ENCODE assay signal across 9 cellular contexts in the genomic region with DNA sequence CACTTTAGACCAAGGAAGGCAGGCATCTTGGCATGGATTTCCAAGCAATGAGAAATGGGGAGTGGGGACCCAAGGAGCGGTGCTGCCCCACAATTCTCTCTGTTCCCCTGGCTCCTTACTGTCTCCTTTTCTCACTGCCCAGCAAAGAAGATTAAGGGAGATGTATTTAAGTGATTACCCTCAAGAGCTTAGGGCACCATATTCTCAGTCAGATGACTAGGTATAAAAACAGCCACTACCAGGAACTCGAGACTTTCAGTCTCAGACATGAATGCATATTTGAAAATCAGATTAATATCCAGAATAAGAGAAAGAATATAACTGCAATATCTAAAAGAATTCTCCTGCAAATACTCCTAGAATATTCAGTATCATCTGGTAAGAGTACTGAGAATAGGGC. TPM values are rescaled to one million over a fixed set of nuclear protein-coding genes. Genes with fewer than 3 reads are reported as not detected.
DNase-seq lines count a peak whose midpoint lies in the region; ATAC-seq, FAIRE-seq and TF ChIP-seq lines count a peak whose summit lies in the region.
"Had no signal": no experiment of that assay in that cellular context is flagged by ENCODE, and none has a peak within 500 bp of the region (broad histone marks: within the 10 kb centered on the region; RNA-seq: fewer than 3 reads in every experiment).

A gene (minus strand): TSS at position 101 of the 400 bp plus-strand sequence. CDS start 75 bp downstream, at position 26.

- H3K27me3 Mint-ChIP-seq in CD8-positive, alpha-beta T cell (ENCODE audit: low read depth), result no peaks in the 10 kb centered on the region
- H3K27me3 Mint-ChIP-seq in activated CD4-positive, alpha-beta memory T cell treated with anti-CD3 and anti-CD28 coated beads, Interleukin-2, amount 10 ng/mL, durations not matched to agents 7 days and 5 days, result peaks cover 18% of the 10 kb centered on the region

- POLR2A ChIA-PET in CD8-positive, alpha-beta T cell (lab: Charles Lee), result no interaction called here
- POLR2A ChIA-PET in activated CD4-positive, alpha-beta memory T cell treated with anti-CD3 and anti-CD28 coated beads, Interleukin-2, amount 10 ng/mL, durations not matched to agents 7 days and 5 days (lab: Charles Lee), result no interaction called here

- ATAC-seq in CD8-positive, alpha-beta T cell, result no peak
- ATAC-seq in pancreas (no peak), HG03460 (IDR thresholded peaks at IDR 0.05; ENCODE audit: unreplicated experiment) (no peak)

- no peak for TF ChIP-seq CTCF in CD8-positive, alpha-beta T cell (IDR thresholded peaks at IDR 0.05)
- TF ChIP-seq CTCF in pancreas (IDR thresholded peaks at IDR 0.05), result no peak

- H4K8ac ChIP-seq in mesendoderm (ENCODE audit: low read depth, low read length), result no peak within 1 kb of the TSS

- CTCF ChIA-PET in CD8-positive, alpha-beta T cell (lab: Charles Lee), result no interaction called here
- CTCF ChIA-PET in activated CD4-positive, alpha-beta memory T cell treated with anti-CD3 and anti-CD28 coated beads, Interleukin-2, amount 10 ng/mL, durations not matched to agents 7 days and 5 days (lab: Charles Lee), result no interaction called here

- WGBS in pancreas, 2 donors, result 90 to 91% methylated on average over 2 of the region's 2 CpGs
- WGBS in mesendoderm (ENCODE audit: extremely low coverage, insufficient coverage, low lambda C conversion rate), result no CpG with 5 or more reads among the region's 2 CpGs

- H3K79me2 ChIP-seq in mesendoderm (ENCODE audit: control insufficient read depth, insufficient read depth, low read length), result no peaks in the 10 kb centered on the region

- no peak within 1 kb of the TSS for H3K4me3 Mint-ChIP-seq in CD8-positive, alpha-beta T cell
- no peak within 1 kb of the TSS for H3K4me3 Mint-ChIP-seq in activated CD4-positive, alpha-beta memory T cell treated with anti-CD3 and anti-CD28 coated beads, Interleukin-2, amount 10 ng/mL, durations not matched to agents 7 days and 5 days

- H3K4me3 ChIP-seq in CD8-positive, alpha-beta T cell (ENCODE audit: low read depth, low read length), result no peak within 1 kb of the TSS
- no peak within 1 kb of the TSS for H3K4me3 ChIP-seq in pancreas
- no peak within 1 kb of the TSS for H3K4me3 ChIP-seq in mesendoderm (ENCODE audit: low read length)
- H3K4me3 ChIP-seq: skin epidermis had no signal

- H3K4me1 ChIP-seq in CD8-positive, alpha-beta T cell (ENCODE audit: insufficient read depth, low read length), result no peaks in the 10 kb centered on the region
- H3K4me1 ChIP-seq in pancreas (peaks cover 0 to 2% (median 1%) of the 10 kb centered on the region in 3 donors), mesendoderm (ENCODE audit: control insufficient read depth, low read depth, low read length) (peaks cover 11% of the 10 kb centered on the region)

- no peaks in the 10 kb centered on the region for H3K9me3 Mint-ChIP-seq in CD8-positive, alpha-beta T cell
- no peaks in the 10 kb centered on the region for H3K9me3 Mint-ChIP-seq in activated CD4-positive, alpha-beta memory T cell treated with anti-CD3 and anti-CD28 coated beads, Interleukin-2, amount 10 ng/mL, durations not matched to agents 7 days and 5 days

- H3K23ac ChIP-seq in mesendoderm (ENCODE audit: low read length), result no peak within 1 kb of the TSS

- no peaks in the 10 kb centered on the region for H3K79me1 ChIP-seq in mesendoderm (ENCODE audit: low read length)

- no peak for FAIRE-seq in pancreas (lab: Jason Lieb, UNC)

- H3K56ac ChIP-seq in mesendoderm (ENCODE audit: low read length), result no peak within 1 kb of the TSS

- H3K27ac Mint-ChIP-seq in CD8-positive, alpha-beta T cell, result no peak within 1 kb of the TSS
- H3K27ac Mint-ChIP-seq in activated CD4-positive, alpha-beta memory T cell treated with anti-CD3 and anti-CD28 coated beads, Interleukin-2, amount 10 ng/mL, durations not matched to agents 7 days and 5 days, result no peak within 1 kb of the TSS

- H3K4me2 ChIP-seq in mesendoderm (ENCODE audit: low read length), result no peak within 1 kb of the TSS

- no peak within 1 kb of the TSS for H2BK15ac ChIP-seq in mesendoderm (replicated peaks; ENCODE audit: low read depth)

- no peak for DNase-seq in CD8-positive, alpha-beta T cell
- DNase-seq in activated CD4-positive, alpha-beta memory T cell treated with anti-CD3 and anti-CD28 coated beads, Interleukin-2, amount 10 ng/mL, durations not matched to agents 7 days and 5 days, result no peak
- DNase-seq in cardiac septum (ENCODE audit: low spot score) (no peak), pancreas (no peak), mesendoderm (no peak)
- no peak for DNase-seq in stimulated activated naive CD4-positive, alpha-beta T cell treated with Interleukin-2 at 50 U/mL for 16 hours (lab: John Stamatoyannopoulos, UW)
- no peak for DNase-seq in activated T-cell treated with anti-CD3 and anti-CD28 coated beads, Interleukin-2, amount 50 U/mL, for 1 hour

- H3K27ac ChIP-seq in CD8-positive, alpha-beta T cell (ENCODE audit: low read depth, low read length), result no peak within 1 kb of the TSS
- H3K27ac ChIP-seq in pancreas, result no peak within 1 kb of the TSS
- H3K27ac ChIP-seq in mesendoderm (ENCODE audit: low read depth, low read length), result no peak within 1 kb of the TSS
- H3K27ac ChIP-seq: skin epidermis had no signal

- no peak within 1 kb of the TSS for H3K9ac ChIP-seq in mesendoderm (ENCODE audit: low read length)

- H3K4me1 Mint-ChIP-seq in CD8-positive, alpha-beta T cell (ENCODE audit: low read depth), result no peaks in the 10 kb centered on the region
- H3K4me1 Mint-ChIP-seq in activated CD4-positive, alpha-beta memory T cell treated with anti-CD3 and anti-CD28 coated beads, Interleukin-2, amount 10 ng/mL, durations not matched to agents 7 days and 5 days, result peaks cover 15% of the 10 kb centered on the region

- no peaks in the 10 kb centered on the region for H3K36me3 Mint-ChIP-seq in CD8-positive, alpha-beta T cell
- H3K36me3 Mint-ChIP-seq in activated CD4-positive, alpha-beta memory T cell treated with anti-CD3 and anti-CD28 coated beads, Interleukin-2, amount 10 ng/mL, durations not matched to agents 7 days and 5 days (ENCODE audit: low read depth), result no peaks in the 10 kb centered on the region

- H2BK120ac ChIP-seq in mesendoderm (ENCODE audit: low read depth, low read length), result no peak within 1 kb of the TSS

- intact Hi-C loops in CD8-positive, alpha-beta T cell (cut with DNase I, micrococcal nuclease), result no loop called here
- intact Hi-C loops in cardiac septum (cut with DNase I), result no loop called here
- intact Hi-C loops in pancreas (cut with DNase I), result no loop called here

- H3K9me3 ChIP-seq in CD8-positive, alpha-beta T cell (ENCODE audit: low read length), result no peaks in the 10 kb centered on the region
- H3K9me3 ChIP-seq in pancreas, result no peaks in the 10 kb centered on the region

- H4K5ac ChIP-seq in mesendoderm (ENCODE audit: low read length), result no peak within 1 kb of the TSS

- no peak within 1 kb of the TSS for H3K4ac ChIP-seq in mesendoderm (ENCODE audit: low read depth, low read length)

- no peaks in the 10 kb centered on the region for H3K36me3 ChIP-seq in CD8-positive, alpha-beta T cell (ENCODE audit: insufficient read depth, low read length)
- H3K36me3 ChIP-seq in pancreas (no peaks in the 10 kb centered on the region), mesendoderm (ENCODE audit: control insufficient read depth, insufficient read depth, low read length) (no peaks in the 10 kb centered on the region)

- no peaks in the 10 kb centered on the region for H3K27me3 ChIP-seq in CD8-positive, alpha-beta T cell (ENCODE audit: insufficient read depth, low read length)
- H3K27me3 ChIP-seq in pancreas (no peaks in the 10 kb centered on the region), mesendoderm (ENCODE audit: insufficient read depth, low read length, poor library complexity) (no peaks in the 10 kb centered on the region)

- no peak within 1 kb of the TSS for H2AK5ac ChIP-seq in mesendoderm (ENCODE audit: low read length)

- no peak within 1 kb of the TSS for H2BK5ac ChIP-seq in mesendoderm (ENCODE audit: low read length)

- no peak within 1 kb of the TSS for H3K18ac ChIP-seq in mesendoderm (ENCODE audit: low read length)

RNA-seq across cellular contexts. Expression of the gene that starts here (rescaled TPM):
- 100 to 1,000 TPM; 293 to 298 TPM for total RNA-seq in CD8-positive, alpha-beta T cell
- 10 to 100 TPM; 91.5 to 97.9 TPM for total RNA-seq in activated CD4-positive, alpha-beta memory T cell treated with anti-CD3 and anti-CD28 coated beads, Interleukin-2, amount 10 ng/mL, durations not matched to agents 7 days and 5 days
- total RNA-seq in cardiac septum, result 473 TPM
- total RNA-seq in pancreas, result 10 to 100 TPM; 28.1 to 44.5 (median 37.1) TPM
- 10 to 100 TPM; 13.3 to 30.8 TPM for polyA plus RNA-seq in pancreas
- 49.1 TPM for polyA plus RNA-seq in mesendoderm (2013, experiment 1 of 2)
- 50.3 TPM for polyA plus RNA-seq in mesendoderm (2013, experiment 2 of 2)
